ENCODE assay signal across 19 cellular contexts in the genomic region with DNA sequence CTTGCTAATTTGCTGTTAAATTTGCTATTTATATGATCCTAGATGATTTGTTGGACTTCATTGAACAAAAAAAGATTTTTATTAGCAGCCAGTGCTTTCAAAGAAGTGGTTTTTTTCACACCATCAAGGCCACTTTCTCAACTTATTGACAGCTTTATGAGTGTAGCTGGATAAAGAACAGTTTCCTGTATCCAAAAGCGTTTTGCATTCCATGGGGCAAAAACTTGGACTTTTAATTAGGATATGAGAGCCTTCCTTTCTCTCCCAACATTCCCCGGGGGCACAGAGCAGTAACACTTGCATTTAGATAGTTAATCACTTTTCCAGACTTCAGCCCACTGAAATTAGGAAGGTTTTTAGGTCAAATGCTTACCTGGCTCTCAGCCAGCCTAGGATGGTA.
A peak's percentile ranks its signal among the peaks of the same experiment; 100 is the strongest.
DNase-seq lines count a peak whose midpoint lies in the region; ATAC-seq and TF ChIP-seq lines count a peak whose summit lies in the region.
"Had no signal": no experiment of that assay in that cellular context is flagged by ENCODE, and none has a peak within 500 bp of the region (broad histone marks: within the 10 kb centered on the region; RNA-seq: fewer than 3 reads in every experiment).

No MANE protein-coding gene starts in this region.

- H2BK12ac ChIP-seq in trophoblast cell (ENCODE audit: low read length) = no peak overlapping the region

- no CpG with 5 or more reads among the region's 2 CpGs for whole genome bisulfite sequencing in trophoblast cell (ENCODE audit: extremely low coverage, insufficient coverage, insufficient read length)

- H3K18ac ChIP-seq in trophoblast cell (ENCODE audit: low read length) = no peak overlapping the region

- ATAC-seq in WTC11 (no peak), GM19452 (IDR thresholded peaks at IDR 0.05; ENCODE audit: unreplicated experiment) (no peak)
- ATAC-seq: A549 had no signal

- H3K4me1 ChIP-seq in HEK293 (ENCODE audit: control insufficient read depth, insufficient read depth, low read length) = 0 out of 2 replicates have a peak, but pooled peaks cover 5% of the 10 kb centered on the region
- H3K4me1 ChIP-seq in trophoblast cell (ENCODE audit: control insufficient read depth in 1 of 2, insufficient read depth in 2 of 2, low read length in 2 of 2) = peaks cover 2 to 3% of the 10 kb centered on the region in 2 experiments
- H3K4me1 ChIP-seq: A549, HAP-1 had no signal

- no peak overlapping the region for H3K23ac ChIP-seq in trophoblast cell (ENCODE audit: low read length)

- H3K36me3 Mint-ChIP-seq in WTC11 = peaks cover 10% of the 10 kb centered on the region
- H3K36me3 Mint-ChIP-seq: CD4-positive, alpha-beta memory T cell had no signal

- peak overlapping the region; percentile 10 for H3K4me2 ChIP-seq in trophoblast cell (ENCODE audit: low read length)
- H3K4me2 ChIP-seq: A549 had no signal

- H3K27ac Mint-ChIP-seq in WTC11 = no peak overlapping the region
- H3K27ac Mint-ChIP-seq: CD4-positive, alpha-beta memory T cell had no signal

- H3K9ac ChIP-seq in trophoblast cell (ENCODE audit: low read length) = no peak overlapping the region

- H3K4me3 Mint-ChIP-seq in WTC11 = no peak overlapping the region
- H3K4me3 Mint-ChIP-seq: CD4-positive, alpha-beta memory T cell had no signal

- H3K36me3 ChIP-seq in HEK293 (ENCODE audit: control insufficient read depth in 2 of 2, insufficient read depth in 1 of 2, low read length in 2 of 2) = no peaks in the 10 kb centered on the region
- no peaks in the 10 kb centered on the region for H3K36me3 ChIP-seq in trophoblast cell (ENCODE audit: control insufficient read depth in 1 of 2, insufficient read depth in 2 of 2, low read length in 2 of 2)
- H3K36me3 ChIP-seq: HAP-1 had no signal

- no peak overlapping the region for H4K12ac ChIP-seq in trophoblast cell (ENCODE audit: low read depth, low read length)

- H4K91ac ChIP-seq in trophoblast cell (ENCODE audit: low read depth, low read length) = no peak overlapping the region

- H2AK5ac ChIP-seq in trophoblast cell (ENCODE audit: low read length) = no peak overlapping the region

- no peak overlapping the region for H3K4ac ChIP-seq in trophoblast cell (ENCODE audit: low read depth, low read length)

- H3K27me3 ChIP-seq in trophoblast cell (ENCODE audit: insufficient read depth, low read length) = no peaks in the 10 kb centered on the region

- POLR2A ChIA-PET in HEK293 (lab: Yijun Ruan, JAX) = no interaction called here
- POLR2A ChIA-PET in WTC11 (lab: Charles Lee) = no interaction called here

- H3K14ac ChIP-seq in trophoblast cell (ENCODE audit: low read length) = no peak overlapping the region

- TF ChIP-seq CTCF in HEK293 (tag by site-specific recombination; IDR thresholded peaks at IDR 0.05) (no peak), WTC11 (IDR thresholded peaks at IDR 0.05) (no peak)

- H3K79me1 ChIP-seq in trophoblast cell (ENCODE audit: low read length) = peaks cover 3% of the 10 kb centered on the region

- H3K27ac ChIP-seq in HEK293 (ENCODE audit: extremely low read depth, low read depth, low read length) (no peak overlapping the region), trophoblast cell (ENCODE audit: low read depth, low read length) (no peak overlapping the region)
- H3K27ac ChIP-seq: A549 had no signal

- no peak overlapping the region for H4K8ac ChIP-seq in trophoblast cell (ENCODE audit: low read depth, low read length)

- no peak overlapping the region for H2AFZ ChIP-seq in trophoblast cell (ENCODE audit: insufficient read depth, low read length, poor library complexity)

- CTCF ChIA-PET in HEK293 (lab: Yijun Ruan, JAX) (no interaction called here), WTC11 (lab: Charles Lee) (no interaction called here)

- H3K4me3 ChIP-seq in HEK293 (ENCODE audit: low read depth, low read length) (no peak overlapping the region), trophoblast cell (ENCODE audit: low read depth, low read length) (no peak overlapping the region)
- H3K4me3 ChIP-seq: A549, HAP-1 had no signal

- no peak overlapping the region for H2BK120ac ChIP-seq in trophoblast cell (ENCODE audit: insufficient read depth, low read length, poor library complexity)

- DNase-seq in NCI-H69 (lab: John Stamatoyannopoulos, UW) (peak; percentile 50), left kidney (ENCODE audit: low read depth, low spot score) (peak; percentile 5), trophoblast cell (no peak), WTC11 (ENCODE audit: low spot score) (no peak), AG08395 (ENCODE audit: low spot score) (no peak)
- DNase-seq: 8988T; ACHN; C1 segment of cervical spinal cord; Calu3; CD4-positive, alpha-beta memory T cell; COR-L47; DMS53; DMS79 treated with DMSO at 0.1 percent for 48 hours; GF-D8; GOT3 had no signal

- peaks cover 37% of the 10 kb centered on the region for H3K9me3 Mint-ChIP-seq in WTC11

- no peak overlapping the region for H2BK5ac ChIP-seq in trophoblast cell (ENCODE audit: low read depth, low read length, poor library complexity)

- H3K4me1 Mint-ChIP-seq in WTC11 = no peaks in the 10 kb centered on the region
- H3K4me1 Mint-ChIP-seq: CD4-positive, alpha-beta memory T cell had no signal

- H3K79me2 ChIP-seq in trophoblast cell (ENCODE audit: control insufficient read depth, insufficient read depth, low read length, poor library complexity) = no peaks in the 10 kb centered on the region

- no peaks in the 10 kb centered on the region; the same call in 1 of the 2 replicates for H3K9me3 ChIP-seq in HEK293 (ENCODE audit: control insufficient read depth, insufficient read depth, low read depth, low read length)
- peaks cover 2% of the 10 kb centered on the region for H3K9me3 ChIP-seq in trophoblast cell (ENCODE audit: insufficient read depth, low read depth, low read length)
- H3K9me3 ChIP-seq: A549, HAP-1 had no signal

- no peaks in the 10 kb centered on the region; the same call in 1 of the 2 replicates for H3K27me3 Mint-ChIP-seq in WTC11 (ENCODE audit: low read depth)

TF ChIP-seq in HEK293, 187 proteins besides CTCF, POLR2A, EP300 and RAD21 (continues in another document):
- TF ChIP-seq ZNF843 (tag by site-specific recombination; IDR thresholded peaks at IDR 0.05) = 0 out of 2 replicates have a peak, but pooled peaks have one; percentile 44
- TF ChIP-seq, protein P1, sequence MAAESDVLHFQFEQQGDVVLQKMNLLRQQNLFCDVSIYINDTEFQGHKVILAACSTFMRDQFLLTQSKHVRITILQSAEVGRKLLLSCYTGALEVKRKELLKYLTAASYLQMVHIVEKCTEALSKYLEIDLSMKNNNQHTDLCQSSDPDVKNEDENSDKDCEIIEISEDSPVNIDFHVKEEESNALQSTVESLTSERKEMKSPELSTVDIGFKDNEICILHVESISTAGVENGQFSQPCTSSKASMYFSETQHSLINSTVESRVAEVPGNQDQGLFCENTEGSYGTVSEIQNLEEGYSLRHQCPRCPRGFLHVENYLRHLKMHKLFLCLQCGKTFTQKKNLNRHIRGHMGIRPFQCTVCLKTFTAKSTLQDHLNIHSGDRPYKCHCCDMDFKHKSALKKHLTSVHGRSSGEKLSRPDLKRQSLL (tag by site-specific recombination; IDR thresholded peaks at IDR 0.05) = no peak
- TF ChIP-seq IKZF3 (tag by site-specific recombination; IDR thresholded peaks at IDR 0.05) = no peak

TF ChIP-seq in WTC11, 78 proteins besides CTCF, POLR2A, EP300 and RAD21:
- TF ChIP-seq ZNF671 (CRISPR knock-in tag; IDR thresholded peaks at IDR 0.05) (no peak), ZNF138 (CRISPR knock-in tag; conservative IDR thresholded peaks at IDR 0.05) (no peak), GABPB1 (CRISPR knock-in tag; IDR thresholded peaks at IDR 0.05) (no peak), ZNF232 (CRISPR knock-in tag; IDR thresholded peaks at IDR 0.05) (no peak), SOX15 (CRISPR knock-in tag; IDR thresholded peaks at IDR 0.05) (no peak)
- TF ChIP-seq, protein P2, sequence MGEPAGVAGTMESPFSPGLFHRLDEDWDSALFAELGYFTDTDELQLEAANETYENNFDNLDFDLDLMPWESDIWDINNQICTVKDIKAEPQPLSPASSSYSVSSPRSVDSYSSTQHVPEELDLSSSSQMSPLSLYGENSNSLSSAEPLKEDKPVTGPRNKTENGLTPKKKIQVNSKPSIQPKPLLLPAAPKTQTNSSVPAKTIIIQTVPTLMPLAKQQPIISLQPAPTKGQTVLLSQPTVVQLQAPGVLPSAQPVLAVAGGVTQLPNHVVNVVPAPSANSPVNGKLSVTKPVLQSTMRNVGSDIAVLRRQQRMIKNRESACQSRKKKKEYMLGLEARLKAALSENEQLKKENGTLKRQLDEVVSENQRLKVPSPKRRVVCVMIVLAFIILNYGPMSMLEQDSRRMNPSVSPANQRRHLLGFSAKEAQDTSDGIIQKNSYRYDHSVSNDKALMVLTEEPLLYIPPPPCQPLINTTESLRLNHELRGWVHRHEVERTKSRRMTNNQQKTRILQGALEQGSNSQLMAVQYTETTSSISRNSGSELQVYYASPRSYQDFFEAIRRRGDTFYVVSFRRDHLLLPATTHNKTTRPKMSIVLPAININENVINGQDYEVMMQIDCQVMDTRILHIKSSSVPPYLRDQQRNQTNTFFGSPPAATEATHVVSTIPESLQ (CRISPR knock-in tag; IDR thresholded peaks at IDR 0.05) = no peak
TF ChIP-seq in WTC11: peak in this region for 0.

Comparison
In these comparisons a context has a peak if more than half of its experiments do, and no peak if none do; other contexts are left out.
1. DNase-seq: peak in NCI-H69 (single experiment) and left kidney (single experiment); none in trophoblast cell (0 of 2), WTC11 (single experiment) and AG08395 (single experiment).